ENCODE assay signal across 8 cellular contexts in genomic region chr17:82458885-82459424, GRCh38. TPM values are rescaled to one million over a fixed set of nuclear protein-coding genes. Genes with fewer than 3 reads are reported as not detected.
DNase-seq lines count a peak whose midpoint lies in the region; ATAC-seq lines count a peak whose summit lies in the region.

No MANE protein-coding gene starts in this region.

- peak overlapping the region; percentile 34 for H4K12ac ChIP-seq in trophoblast cell (ENCODE audit: low read depth, low read length)

- H3K79me2 ChIP-seq in trophoblast cell (ENCODE audit: control insufficient read depth, insufficient read depth, low read length, poor library complexity), result peaks cover 5% of the 10 kb centered on the region

- no peaks in the 10 kb centered on the region for H3K27me3 ChIP-seq in trophoblast cell (ENCODE audit: insufficient read depth, low read length)

- intact Hi-C loops in activated T-helper 1 cell treated with anti-CD3 and anti-CD28 coated beads, Interleukin-12 subunit alpha, Interleukin-12 subunit beta, Interleukin-2, Interleukin-4 antibody, amounts not matched to agents 30 ng/mL and 10 ng/mL and 1 ng/mL, durations not matched to agents 14 hours and 24 hours and 36 hours (cut with micrococcal nuclease), result loop anchor here (1.0 to 2.0 kb wide), 8 partner anchors 9 to 293 kb away; partner anchors contain the start of genes CYBC1, HEXD, OGFOD3 and TBCD
- intact Hi-C loops in cardiac septum (cut with DNase I), result no loop called here

- peaks cover 5 to 6% of the 10 kb centered on the region in 2 experiments for H3K4me1 ChIP-seq in trophoblast cell (ENCODE audit: control insufficient read depth in 1 of 2, insufficient read depth in 2 of 2, low read length in 2 of 2)

- H3K9me3 ChIP-seq in trophoblast cell (ENCODE audit: insufficient read depth, low read depth, low read length), result no peaks in the 10 kb centered on the region

- H4K91ac ChIP-seq in trophoblast cell (ENCODE audit: low read depth, low read length), result peak overlapping the region; percentile 77

- H2BK120ac ChIP-seq in trophoblast cell (ENCODE audit: insufficient read depth, low read length, poor library complexity), result no peak overlapping the region

- no peak overlapping the region for H2BK12ac ChIP-seq in trophoblast cell (ENCODE audit: low read length)

- no peak overlapping the region for H2AK5ac ChIP-seq in trophoblast cell (ENCODE audit: low read length)

- peak overlapping the region; percentile 4 for H3K4ac ChIP-seq in trophoblast cell (ENCODE audit: low read depth, low read length)

- H3K4me3 Mint-ChIP-seq in activated T-helper 1 cell treated with anti-CD3 and anti-CD28 coated beads, Interleukin-12 subunit alpha, Interleukin-12 subunit beta, Interleukin-2, Interleukin-4 antibody, amounts not matched to agents 30 ng/mL and 10 ng/mL and 1 ng/mL, durations not matched to agents 14 hours and 24 hours and 36 hours, result peak overlapping the region; percentile 96

- ATAC-seq in HG03280 (IDR thresholded peaks at IDR 0.05; ENCODE audit: unreplicated experiment), result peak; percentile 0
- no peak for ATAC-seq in HG02840 (IDR thresholded peaks at IDR 0.05; ENCODE audit: low FRiP score, unreplicated experiment)

- H3K36me3 Mint-ChIP-seq in activated T-helper 1 cell treated with anti-CD3 and anti-CD28 coated beads, Interleukin-12 subunit alpha, Interleukin-12 subunit beta, Interleukin-2, Interleukin-4 antibody, amounts not matched to agents 30 ng/mL and 10 ng/mL and 1 ng/mL, durations not matched to agents 14 hours and 24 hours and 36 hours (ENCODE audit: low read depth), result peaks cover 41% of the 10 kb centered on the region

- peaks cover 52% of the 10 kb centered on the region for H3K4me1 Mint-ChIP-seq in activated T-helper 1 cell treated with anti-CD3 and anti-CD28 coated beads, Interleukin-12 subunit alpha, Interleukin-12 subunit beta, Interleukin-2, Interleukin-4 antibody, amounts not matched to agents 30 ng/mL and 10 ng/mL and 1 ng/mL, durations not matched to agents 14 hours and 24 hours and 36 hours (ENCODE audit: low read depth)

- H3K36me3 ChIP-seq in trophoblast cell (ENCODE audit: control insufficient read depth in 1 of 2, insufficient read depth in 2 of 2, low read length in 2 of 2), result peaks cover 18 to 24% of the 10 kb centered on the region in 2 experiments

- H3K23ac ChIP-seq in trophoblast cell (ENCODE audit: low read length), result no peak overlapping the region

- peak overlapping the region; percentile 90 for H3K27ac Mint-ChIP-seq in activated T-helper 1 cell treated with anti-CD3 and anti-CD28 coated beads, Interleukin-12 subunit alpha, Interleukin-12 subunit beta, Interleukin-2, Interleukin-4 antibody, amounts not matched to agents 30 ng/mL and 10 ng/mL and 1 ng/mL, durations not matched to agents 14 hours and 24 hours and 36 hours

- DNase-seq in activated CD4-positive, CD25-positive, alpha-beta regulatory T cell treated with anti-CD3 and anti-CD28 coated beads, Interleukin-2, amount 50 U/mL, for 72 hours, result peak; percentile 52
- no peak for DNase-seq in activated CD4-positive, CD25-positive, alpha-beta regulatory T cell (lab: John Stamatoyannopoulos, UW)
- peak; percentile 16 for DNase-seq in activated T-helper 1 cell treated with anti-CD3 and anti-CD28 coated beads, Interleukin-12 subunit alpha, Interleukin-12 subunit beta, Interleukin-2, Interleukin-4 antibody, amounts not matched to agents 30 ng/mL and 10 ng/mL and 1 ng/mL, durations not matched to agents 14 hours and 24 hours and 36 hours (ENCODE audit: low spot score)
- DNase-seq in cardiac septum (ENCODE audit: low spot score) (peak; percentile 83), trophoblast cell (peak in 1 of 2 donors; percentile 25), HPDE6-E6E7 (ENCODE audit: extremely low spot score) (no peak)

- H3K4me3 ChIP-seq in trophoblast cell (ENCODE audit: low read depth, low read length), result peak overlapping the region; percentile 87

- peak overlapping the region; percentile 53 for H2AFZ ChIP-seq in trophoblast cell (ENCODE audit: insufficient read depth, low read length, poor library complexity)

- H4K8ac ChIP-seq in trophoblast cell (ENCODE audit: low read depth, low read length), result peak overlapping the region; percentile 67

- peak overlapping the region; percentile 30 for H3K9ac ChIP-seq in trophoblast cell (ENCODE audit: low read length)

- H3K79me1 ChIP-seq in trophoblast cell (ENCODE audit: low read length), result peaks cover 6% of the 10 kb centered on the region

- H3K9me3 Mint-ChIP-seq in activated T-helper 1 cell treated with anti-CD3 and anti-CD28 coated beads, Interleukin-12 subunit alpha, Interleukin-12 subunit beta, Interleukin-2, Interleukin-4 antibody, amounts not matched to agents 30 ng/mL and 10 ng/mL and 1 ng/mL, durations not matched to agents 14 hours and 24 hours and 36 hours, result peaks cover 4% of the 10 kb centered on the region

- peak overlapping the region; percentile 74 for H3K18ac ChIP-seq in trophoblast cell (ENCODE audit: low read length)

- no peaks in the 10 kb centered on the region for H3K27me3 Mint-ChIP-seq in activated T-helper 1 cell treated with anti-CD3 and anti-CD28 coated beads, Interleukin-12 subunit alpha, Interleukin-12 subunit beta, Interleukin-2, Interleukin-4 antibody, amounts not matched to agents 30 ng/mL and 10 ng/mL and 1 ng/mL, durations not matched to agents 14 hours and 24 hours and 36 hours (ENCODE audit: insufficient read depth)

- H3K14ac ChIP-seq in trophoblast cell (ENCODE audit: low read length), result peak overlapping the region; percentile 22

- no peak overlapping the region for H2BK5ac ChIP-seq in trophoblast cell (ENCODE audit: low read depth, low read length, poor library complexity)

- H3K4me2 ChIP-seq in trophoblast cell (ENCODE audit: low read length), result peak overlapping the region; percentile 89

- peak overlapping the region; percentile 7 for H3K27ac ChIP-seq in trophoblast cell (ENCODE audit: low read depth, low read length)

- no CpG with 5 or more reads among the region's 62 CpGs for WGBS in trophoblast cell (ENCODE audit: extremely low coverage, insufficient coverage, insufficient read length)

RNA-seq across cellular contexts. Expression of gene NARF, which starts 0.4 kb away (rescaled TPM):
- total RNA-seq in activated T-helper 1 cell treated with anti-CD3 and anti-CD28 coated beads, Interleukin-12 subunit alpha, Interleukin-12 subunit beta, Interleukin-2, Interleukin-4 antibody, amounts not matched to agents 30 ng/mL and 10 ng/mL and 1 ng/mL, durations not matched to agents 14 hours and 24 hours and 36 hours, result 99.0 and 103 TPM in 2 replicates
- 49.8 TPM for total RNA-seq in cardiac septum
- polyA plus RNA-seq in trophoblast cell (2013), result 70.2 and 74.2 TPM in 2 replicates

RNA-seq across cellular contexts. Expression of gene CYBC1, which starts 8.4 kb away (rescaled TPM):
- 253 and 257 TPM in 2 replicates for total RNA-seq in activated T-helper 1 cell treated with anti-CD3 and anti-CD28 coated beads, Interleukin-12 subunit alpha, Interleukin-12 subunit beta, Interleukin-2, Interleukin-4 antibody, amounts not matched to agents 30 ng/mL and 10 ng/mL and 1 ng/mL, durations not matched to agents 14 hours and 24 hours and 36 hours
- total RNA-seq in cardiac septum, result 37.4 TPM
- polyA plus RNA-seq in trophoblast cell (2013), result 38.4 and 38.7 TPM in 2 replicates

RNA-seq across cellular contexts. Expression of gene OGFOD3, which starts 40.6 kb away (rescaled TPM):
- total RNA-seq in activated T-helper 1 cell treated with anti-CD3 and anti-CD28 coated beads, Interleukin-12 subunit alpha, Interleukin-12 subunit beta, Interleukin-2, Interleukin-4 antibody, amounts not matched to agents 30 ng/mL and 10 ng/mL and 1 ng/mL, durations not matched to agents 14 hours and 24 hours and 36 hours, result 28.7 and 34.7 TPM in 2 replicates
- 31.3 TPM for total RNA-seq in cardiac septum
- 10.2 TPM in 2 replicates for polyA plus RNA-seq in trophoblast cell (2013)

RNA-seq across cellular contexts. Expression of gene HEXD, which starts 40.8 kb away (rescaled TPM):
- total RNA-seq in activated T-helper 1 cell treated with anti-CD3 and anti-CD28 coated beads, Interleukin-12 subunit alpha, Interleukin-12 subunit beta, Interleukin-2, Interleukin-4 antibody, amounts not matched to agents 30 ng/mL and 10 ng/mL and 1 ng/mL, durations not matched to agents 14 hours and 24 hours and 36 hours, result 30.5 and 33.0 TPM in 2 replicates
- 14.3 TPM for total RNA-seq in cardiac septum
- polyA plus RNA-seq in trophoblast cell (2013), result 6.9 and 8.1 TPM in 2 replicates

Comparison
In these comparisons a context has a peak if more than half of its experiments do, and no peak if none do; other contexts are left out.
1. DNase-seq: peak in activated CD4-positive, CD25-positive, alpha-beta regulatory T cell treated with anti-CD3 and anti-CD28 coated beads, Interleukin-2, amount 50 U/mL, for 72 hours (single experiment), activated T-helper 1 cell treated with anti-CD3 and anti-CD28 coated beads, Interleukin-12 subunit alpha, Interleukin-12 subunit beta, Interleukin-2, Interleukin-4 antibody, amounts not matched to agents 30 ng/mL and 10 ng/mL and 1 ng/mL, durations not matched to agents 14 hours and 24 hours and 36 hours (single experiment) and cardiac septum (single experiment); none in activated CD4-positive, CD25-positive, alpha-beta regulatory T cell (0 of 4) and HPDE6-E6E7 (single experiment).